ENCODE assay signal across 8 cellular contexts in genomic region chr4:112705891-112706839, GRCh38.
A peak's percentile ranks its signal among the peaks of the same experiment; 100 is the strongest.
DNase-seq lines count a peak whose midpoint lies in the region; ATAC-seq and TF ChIP-seq lines count a peak whose summit lies in the region.
"Not testable (repeated sequence)": the region's sequence is repeated elsewhere in the genome, so short reads cannot be mapped to it uniquely, and the experiment has no call there.

No MANE protein-coding gene starts in this region.

- not testable (repeated sequence) for H3K9ac ChIP-seq in SK-N-SH

- H3K4me1 Mint-ChIP-seq in stimulated activated naive CD8-positive, alpha-beta T cell treated with anti-CD3 and anti-CD28 coated beads, Interleukin-15, amount 100 ng/mL, for 72 hours = peaks cover 30% of the 10 kb centered on the region

- not testable (repeated sequence) for H3K9me2 ChIP-seq in SK-N-SH

- not testable (repeated sequence) for H3F3A ChIP-seq in SK-N-SH (replicated peaks; ENCODE audit: insufficient read depth)

- H3K9me3 Mint-ChIP-seq in stimulated activated naive CD8-positive, alpha-beta T cell treated with anti-CD3 and anti-CD28 coated beads, Interleukin-15, amount 100 ng/mL, for 72 hours = not testable (repeated sequence)

- H3K79me2 ChIP-seq in SK-N-SH (ENCODE audit: insufficient read depth) = not testable (repeated sequence)

- peak; percentile 52 for ATAC-seq in GM21619 (IDR thresholded peaks at IDR 0.05; ENCODE audit: unreplicated experiment)
- ATAC-seq in stimulated activated naive CD8-positive, alpha-beta T cell treated with anti-CD3 and anti-CD28 coated beads, Interleukin-15, amount 100 ng/mL, for 72 hours = peak; percentile 75

- TF ChIP-seq EP300 in Ishikawa (IDR thresholded peaks at IDR 0.05; ENCODE audit: borderline replicate concordance); SK-N-SH (IDR thresholded peaks at IDR 0.05; ENCODE audit: borderline replicate concordance in 1 of 2, low read depth in 1 of 2, low read length in 1 of 2): not testable (repeated sequence)

- CTCF ChIA-PET in SK-N-SH (lab: Yijun Ruan, JAX) = interaction anchor here (1.1 to 3.2 kb wide), 4 partner anchors 18 to 384 kb away, joined by 3 to 10 read pairs (median 4); no protein-coding TSS in a partner anchor

- H2AFZ ChIP-seq in SK-N-SH (ENCODE audit: low read depth) = peak overlapping the region; percentile 74

- peak overlapping the region in 1 of 2 experiments; percentile 75; a peak in 2 of 4 replicates for H3K27ac ChIP-seq in SK-N-SH (ENCODE audit: low read depth in 2 of 2, low read length in 1 of 2)
- not testable (repeated sequence) for H3K27ac ChIP-seq in muscle layer of duodenum (ENCODE audit: low read length)

- H3K4me3 Mint-ChIP-seq in stimulated activated naive CD8-positive, alpha-beta T cell treated with anti-CD3 and anti-CD28 coated beads, Interleukin-15, amount 100 ng/mL, for 72 hours = peak overlapping the region; percentile 90 to 93

- DNase-seq in DMS53 (lab: John Stamatoyannopoulos, UW) (peak; percentile 43), SK-N-SH (peak; percentile 73), anterior cingulate cortex (lab: John Stamatoyannopoulos, UW) (peak in 47 of 58 donors; percentile 2 to 82 (median 28)), germinal center (ENCODE audit: low spot score) (peak; percentile 11)
- peak; percentile 8 to 17 for DNase-seq in stimulated activated naive CD8-positive, alpha-beta T cell treated with anti-CD3 and anti-CD28 coated beads, Interleukin-15, amount 100 ng/mL, for 72 hours

- not testable (repeated sequence) for TF ChIP-seq CTCF in SK-N-SH (IDR thresholded peaks at IDR 0.05)

- H3K4me2 ChIP-seq in SK-N-SH = peak overlapping the region; percentile 88

- not testable (repeated sequence) for TF ChIP-seq RAD21 in Ishikawa (IDR thresholded peaks at IDR 0.05; ENCODE audit: low read depth); SK-N-SH (IDR thresholded peaks at IDR 0.05; ENCODE audit: low read length)

- peak overlapping the region; percentile 60 to 66 for H3K4me3 ChIP-seq in SK-N-SH (ENCODE audit: low read depth in 2 of 2, low read length in 1 of 2)
- peak overlapping the region; percentile 67 to 74 for H3K4me3 ChIP-seq in muscle layer of duodenum (ENCODE audit: low read depth in 1 of 2, low read length in 2 of 2)

- POLR2A ChIA-PET in SK-N-SH (lab: Yijun Ruan, JAX) = not testable (repeated sequence)

- H3K9me3 ChIP-seq in SK-N-SH; muscle layer of duodenum (ENCODE audit: control insufficient read depth in 1 of 2, low read length in 2 of 2): not testable (repeated sequence)

- peaks cover 51% of the 10 kb centered on the region for H3K27me3 Mint-ChIP-seq in stimulated activated naive CD8-positive, alpha-beta T cell treated with anti-CD3 and anti-CD28 coated beads, Interleukin-15, amount 100 ng/mL, for 72 hours

- 2% methylated on average over 13 of the region's 74 CpGs for WGBS in SK-N-SH (ENCODE audit: low lambda C conversion rate)

- not testable (repeated sequence) for H4K20me1 ChIP-seq in SK-N-SH (ENCODE audit: insufficient read depth)

- H3K4me1 ChIP-seq in SK-N-SH (ENCODE audit: control insufficient read depth in 1 of 2, insufficient read depth in 2 of 2, low read depth in 1 of 2, low read length in 1 of 2) = not testable (repeated sequence)
- H3K4me1 ChIP-seq in muscle layer of duodenum (ENCODE audit: control insufficient read depth in 1 of 2, insufficient read depth in 2 of 2, low read length in 2 of 2) = peaks cover 0 to 12% of the 10 kb centered on the region in 2 donors

- H3K27me3 ChIP-seq in SK-N-SH (ENCODE audit: insufficient read depth) = peaks cover 19% of the 10 kb centered on the region
- H3K27me3 ChIP-seq in muscle layer of duodenum (ENCODE audit: low read depth, low read length) = peaks cover 16% of the 10 kb centered on the region

- not testable (repeated sequence) for H3K36me3 ChIP-seq in SK-N-SH (replicated peaks in 1 of 2; ENCODE audit: control insufficient read depth in 1 of 2, insufficient read depth in 2 of 2, low read length in 1 of 2); muscle layer of duodenum (ENCODE audit: control insufficient read depth in 1 of 2, insufficient read depth in 2 of 2, low read length in 2 of 2)

- peak overlapping the region in 1 of 2 donors; percentile 83 for H3K27ac Mint-ChIP-seq in stimulated activated naive CD8-positive, alpha-beta T cell treated with anti-CD3 and anti-CD28 coated beads, Interleukin-15, amount 100 ng/mL, for 72 hours

TF ChIP-seq in Ishikawa, 13 proteins besides CTCF, POLR2A, EP300 and RAD21:
- TF ChIP-seq USF1 (IDR thresholded peaks at IDR 0.05) = peak; percentile 76
- 0 out of 2 replicates have a peak, but pooled peaks have one; percentile 27 for TF ChIP-seq ZBTB7A (IDR thresholded peaks at IDR 0.05; ENCODE audit: low read depth)

TF ChIP-seq in SK-N-SH, 30 proteins besides CTCF, POLR2A, EP300 and RAD21:
- TF ChIP-seq MXI1 (IDR thresholded peaks at IDR 0.05; ENCODE audit: low read depth, low read length) (peak; percentile 85), GATA2 (CRISPR knock-in tag; IDR thresholded peaks at IDR 0.05) (0 out of 2 replicates have a peak, but pooled peaks have one; percentile 18), USF2 (IDR thresholded peaks at IDR 0.05; ENCODE audit: borderline replicate concordance, low read depth, low read length) (0 out of 2 replicates have a peak, but pooled peaks have one; percentile 1), USF1 (IDR thresholded peaks at IDR 0.05; ENCODE audit: borderline replicate concordance, low read depth) (peak; percentile 63; the same call in 1 of the 2 replicates)

Comparison
In these comparisons a context has a peak if more than half of its experiments do, and no peak if none do; other contexts are left out.
1. DNase-seq: peak in every context shown above with its lines; median percentile 73 in SK-N-SH; 43 in DMS53; 28 in anterior cingulate cortex; 12 in stimulated activated naive CD8-positive, alpha-beta T cell treated with anti-CD3 and anti-CD28 coated beads, Interleukin-15, amount 100 ng/mL, for 72 hours; 11 in germinal center.